ENCODE assay signal across 27 cellular contexts in genomic region chr11:95695181-95695580, GRCh38.
"Had no signal": no experiment of that assay in that cellular context is flagged by ENCODE, and none has a peak within 500 bp of the region (broad histone marks: within the 10 kb centered on the region; RNA-seq: fewer than 3 reads in every experiment).

No MANE protein-coding gene starts in this region.

- ATAC-seq: activated CD8-positive, alpha-beta memory T cell treated with anti-CD3 and anti-CD28 coated beads, Interleukin-2, amount 10 ng/mL, durations not matched to agents 7 days and 5 days; activated naive CD8-positive, alpha-beta T cell treated with anti-CD3 and anti-CD28 coated beads, Interleukin-2, amount 50 U/mL, for 24 hours; body of pancreas; gastroesophageal sphincter; heart right ventricle had no signal

- H3K4me3 Mint-ChIP-seq: activated CD4-positive, alpha-beta memory T cell treated with anti-CD3 and anti-CD28 coated beads, Interleukin-2, amount 10 ng/mL, durations not matched to agents 7 days and 5 days; activated CD8-positive, alpha-beta memory T cell treated with anti-CD3 and anti-CD28 coated beads, Interleukin-2, amount 10 ng/mL, durations not matched to agents 7 days and 5 days; activated naive CD4-positive, alpha-beta T cell treated with anti-CD3 and anti-CD28 coated beads, Interleukin-2, amount 50 U/mL, for 24 hours; activated naive CD8-positive, alpha-beta T cell treated with anti-CD3 and anti-CD28 coated beads for 36 hours; activated naive CD8-positive, alpha-beta T cell treated with anti-CD3 and anti-CD28 coated beads, Interleukin-2, amount 50 U/mL, for 24 hours had no signal

- H3K27me3 Mint-ChIP-seq: activated CD4-positive, alpha-beta memory T cell treated with anti-CD3 and anti-CD28 coated beads, Interleukin-2, amount 10 ng/mL, durations not matched to agents 7 days and 5 days; activated CD8-positive, alpha-beta memory T cell treated with anti-CD3 and anti-CD28 coated beads, Interleukin-2, amount 10 ng/mL, durations not matched to agents 7 days and 5 days; activated naive CD4-positive, alpha-beta T cell treated with anti-CD3 and anti-CD28 coated beads, Interleukin-2, amount 50 U/mL, for 24 hours; activated naive CD8-positive, alpha-beta T cell treated with anti-CD3 and anti-CD28 coated beads for 36 hours; activated naive CD8-positive, alpha-beta T cell treated with anti-CD3 and anti-CD28 coated beads, Interleukin-2, amount 50 U/mL, for 24 hours had no signal

- DNase-seq: activated CD4-positive, alpha-beta memory T cell treated with anti-CD3 and anti-CD28 coated beads, Interleukin-2, amount 10 ng/mL, durations not matched to agents 7 days and 5 days; activated CD4-positive, alpha-beta T cell treated with anti-CD3 and anti-CD28 coated beads for 48 hours; activated CD4-positive, alpha-beta T cell treated with anti-CD3 and anti-CD28 coated beads, Interleukin-2, amount 50 U/mL, for 4 hours; activated CD4-positive, CD25-positive, alpha-beta regulatory T cell; activated CD4-positive, CD25-positive, alpha-beta regulatory T cell treated with anti-CD3 and anti-CD28 coated beads, Interleukin-2, amount 50 U/mL, for 72 hours; activated CD8-positive, alpha-beta memory T cell treated with anti-CD3 and anti-CD28 coated beads, Interleukin-2, amount 10 ng/mL, durations not matched to agents 7 days and 5 days; activated CD8-positive, alpha-beta memory T cell treated with anti-CD3 and anti-CD28 coated beads, Interleukin-2, amount 50 U/mL, for 4 hours; activated gamma-delta T cell; activated naive CD4-positive, alpha-beta T cell; activated naive CD8-positive, alpha-beta T cell treated with anti-CD3 and anti-CD28 coated beads for 36 hours; activated naive CD8-positive, alpha-beta T cell treated with anti-CD3 and anti-CD28 coated beads, Interleukin-2, amount 50 U/mL, for 24 hours; activated T-cell treated with anti-CD3 and anti-CD28 coated beads, Interleukin-2, amount 50 U/mL, for 1 hour; activated T-cell treated with anti-CD3 and anti-CD28 coated beads, Interleukin-2, amount 50 U/mL, for 48 hours; adrenal gland; amygdala; aorta; body of pancreas; caudate nucleus; cortex of kidney; effector CD8-positive, alpha-beta T cell; esophagus squamous epithelium; foreskin melanocyte; heart right ventricle; T-helper 1 cell; T-helper 2 cell had no signal

- H3K27ac Mint-ChIP-seq: activated CD4-positive, alpha-beta memory T cell treated with anti-CD3 and anti-CD28 coated beads, Interleukin-2, amount 10 ng/mL, durations not matched to agents 7 days and 5 days; activated CD8-positive, alpha-beta memory T cell treated with anti-CD3 and anti-CD28 coated beads, Interleukin-2, amount 10 ng/mL, durations not matched to agents 7 days and 5 days had no signal
